10 cellular contexts compared by ENCODE assay signal in genomic region chr1:11061652-11062365, GRCh38. TPM values are rescaled to one million over a fixed set of nuclear protein-coding genes. Genes with fewer than 3 reads are reported as not detected.
A peak's percentile ranks its signal among the peaks of the same experiment; 100 is the strongest.
DNase-seq lines count a peak whose midpoint lies in the region; ATAC-seq, FAIRE-seq and TF ChIP-seq lines count a peak whose summit lies in the region.
"Had no signal": no experiment of that assay in that cellular context is flagged by ENCODE, and none has a peak within 500 bp of the region (broad histone marks: within the 10 kb centered on the region; RNA-seq: fewer than 3 reads in every experiment).

No MANE protein-coding gene starts in this region.

- H3K27ac Mint-ChIP-seq in progenitor cell of endocrine pancreas, result no peak overlapping the region

- H3K9me3 Mint-ChIP-seq in progenitor cell of endocrine pancreas (ENCODE audit: low read depth), result no peaks in the 10 kb centered on the region

- no peak overlapping the region for H2AFZ ChIP-seq in K562 (ENCODE audit: low read depth, low read length)

- FAIRE-seq in K562 (lab: Jason Lieb, UNC), result no peak

- no peak for TF ChIP-seq POLR2A in NB4 (IDR thresholded peaks at IDR 0.05; ENCODE audit: extremely low read depth, insufficient read length)
- TF ChIP-seq POLR2A in K562 (conservative IDR thresholded peaks at IDR 0.05), result no peak

- H3K9me1 ChIP-seq in K562 (ENCODE audit: control insufficient read depth, insufficient read depth, low read length), result no peaks in the 10 kb centered on the region

- peaks cover 10% of the 10 kb centered on the region for H3K4me1 Mint-ChIP-seq in progenitor cell of endocrine pancreas (ENCODE audit: low read depth)

- no peak for TF ChIP-seq EP300 in K562 (IDR thresholded peaks at IDR 0.05; ENCODE audit: low read length)

- 55% methylated on average over 5 of the region's 5 CpGs for whole genome bisulfite sequencing in K562 (ENCODE audit: insufficient coverage, low coverage, missing lambda C conversion rate)

- ATAC-seq in K562 (no peak), GM21737 (IDR thresholded peaks at IDR 0.05; ENCODE audit: unreplicated experiment) (no peak)

- DNase-seq in activated CD8-positive, alpha-beta memory T cell treated with anti-CD3 and anti-CD28 coated beads, Interleukin-2, amount 50 U/mL, for 48 hours, result peak; percentile 52
- DNase-seq in activated CD8-positive, alpha-beta memory T cell treated with anti-CD3 and anti-CD28 coated beads for 24 hours, result no peak
- DNase-seq in NB4 (ENCODE audit: low read depth) (peak; percentile 48), K562 (ENCODE audit: extremely low read depth in 1 of 4, low spot score in 3 of 4) (peak in 1 of 4 experiments; percentile 36), progenitor cell of endocrine pancreas (ENCODE audit: low spot score, unreplicated experiment) (no peak), cerebellar nuclear complex (lab: John Stamatoyannopoulos, UW) (no peak)
- DNase-seq in stimulated activated CD4-positive, alpha-beta T cell treated with anti-CD3 and anti-CD28 coated beads, Interleukin-4, amount 100 ng/mL, for 24 hours, result no peak
- DNase-seq: AML-193 had no signal

- H3K4me3 Mint-ChIP-seq in progenitor cell of endocrine pancreas (ENCODE audit: low read depth), result peak overlapping the region; percentile 19

- H4K20me1 ChIP-seq in K562 (replicated peaks; ENCODE audit: control insufficient read depth, insufficient read depth, low read length), result no peaks in the 10 kb centered on the region

- intact Hi-C loops in K562 (cut with micrococcal nuclease), result no loop called here

- H3K9ac ChIP-seq in K562 (ENCODE audit: insufficient read depth in 1 of 2, low read depth in 2 of 2, low read length in 2 of 2), result peak overlapping the region in 1 of 2 experiments; percentile 97; a peak in 1 of 4 replicates

- BruUV-seq in K562 (replicated peaks; lab: Mats Ljungman, UMichigan), result no TSS peak

- peak overlapping the region; percentile 43; the same call in 1 of the 2 replicates for H3K4me2 ChIP-seq in K562 (ENCODE audit: insufficient read depth, low read length)

- H3K36me3 ChIP-seq in K562 (ENCODE audit: control insufficient read depth, insufficient read depth, low read length), result peaks cover 67% of the 10 kb centered on the region; the same call in 2 of the 3 replicates

- peak in 1 of 2 experiments; percentile 19; a peak in 1 of 4 replicates for TF ChIP-seq RAD21 in K562 (CRISPR knock-in tag; conservative IDR thresholded peaks at IDR 0.05 in 1 of 2, IDR thresholded peaks at IDR 0.05 in 1 of 2)

- H3K4me1 ChIP-seq in K562 (replicated peaks in 1 of 2; ENCODE audit: control insufficient read depth in 2 of 2, insufficient read depth in 2 of 2, low read length in 2 of 2), result peaks cover 8 to 40% of the 10 kb centered on the region in 2 experiments; a peak in 4 of 5 replicates

- H3K27me3 Mint-ChIP-seq in progenitor cell of endocrine pancreas, result no peaks in the 10 kb centered on the region

- H3K4me3 ChIP-seq in NB4 (ENCODE audit: low read depth, low read length), result no peak overlapping the region
- H3K4me3 ChIP-seq in K562, result no peak overlapping the region

- no peak overlapping the region for H3K27ac ChIP-seq in K562 (ENCODE audit: extremely low read depth, low read depth, low read length)

- CTCF ChIA-PET in K562 (lab: Yijun Ruan, JAX; ENCODE audit: low intra/inter-chr PET ratio), result no interaction called here

- peaks cover 44% of the 10 kb centered on the region for H3K79me2 ChIP-seq in K562 (ENCODE audit: control insufficient read depth, insufficient read depth, low read length)

- no peaks in the 10 kb centered on the region for H3K27me3 ChIP-seq in K562 (ENCODE audit: control insufficient read depth in 2 of 2, insufficient read depth in 2 of 2, low read length in 2 of 2)

- in situ Hi-C loops in K562 (cut with MboI), result no loop called here

- POLR2A ChIA-PET in K562 (lab: Yijun Ruan, JAX), result interaction anchor here (0.8 to 3.5 kb wide), 6 partner anchors 9 to 18 kb away, joined by 3 to 11 read pairs (median 4); no protein-coding TSS in a partner anchor

- H3K36me3 Mint-ChIP-seq in progenitor cell of endocrine pancreas (ENCODE audit: insufficient read depth), result peaks cover 27% of the 10 kb centered on the region

- no peaks in the 10 kb centered on the region for H3K9me3 ChIP-seq in K562 (replicated peaks; ENCODE audit: control insufficient read depth, insufficient read depth, low read depth, low read length)

- no peak for TF ChIP-seq CTCF in NB4 (IDR thresholded peaks at IDR 0.05; ENCODE audit: low read depth, low read length)
- peak in 2 of 3 experiments; percentile 2 to 16; a peak in 1 of 6 replicates for TF ChIP-seq CTCF in K562 (IDR thresholded peaks at IDR 0.05 in 2 of 3, conservative IDR thresholded peaks at IDR 0.05 in 1 of 3; ENCODE audit: insufficient read depth in 2 of 3, low read depth in 1 of 3, low read length in 3 of 3)
- TF ChIP-seq CTCF in progenitor cell of endocrine pancreas (IDR thresholded peaks at IDR 0.05; ENCODE audit: unreplicated experiment), result no peak

RNA-seq across cellular contexts. Expression of gene SRM, which starts 2.0 kb away (rescaled TPM):
- 25.5 and 107 TPM in 2 replicates for total RNA-seq in K562 (2011; cell fraction: chromatin; rRNA removed; ENCODE audit: low replicate concordance)
- total RNA-seq in K562 (2011; cell fraction: nucleolus; rRNA removed), result 109 and 122 TPM in 2 replicates
- 64.7 and 103 TPM in 2 replicates for total RNA-seq in K562 (2011; cell fraction: nucleoplasm; rRNA removed)
- total RNA-seq in K562 (2014; rRNA removed) (93.2 and 164 TPM in 2 replicates), K562 (2014; rRNA removed; fragmentation: Illumina TruSeq; extraction: Trizol) (36.1 and 40.4 TPM in 2 replicates), K562 (2015; rRNA removed; fragmentation: Illumina TruSeq; extraction: Trizol) (82.5 and 95.0 TPM in 2 replicates), K562 (2021) (373 and 403 TPM in 2 replicates), progenitor cell of endocrine pancreas (62.6 and 64.6 TPM in 2 replicates)
- polyA plus RNA-seq in K562 (2011; rRNA removed) (51.5 and 53.4 TPM in 2 replicates), K562 (2014; fragmentation: Illumina TruSeq; extraction: Trizol) (296 and 340 TPM in 2 replicates), K562 (2014; fragmentation: Nextera tagmentation; extraction: Ambion mirVana) (10 to 100 TPM; 23.9 to 34.1 TPM), K562 (2014; rRNA removed) (143 and 176 TPM in 2 replicates)
- 100 and 208 TPM in 2 replicates for polyA plus RNA-seq in K562 (2011; cell fraction: cytosol; rRNA removed)
- 62.9 and 103 TPM in 2 replicates for polyA plus RNA-seq in K562 (2011; cell fraction: nucleus; rRNA removed)
- 211 and 367 TPM in 2 replicates for polyA plus RNA-seq in K562 (2012)
- polyA minus RNA-seq in K562 (2011; rRNA and poly(A)+ RNA removed), result 55.4 and 73.9 TPM in 2 replicates
- polyA minus RNA-seq in K562 (2011; cell fraction: cytosol; rRNA and poly(A)+ RNA removed), result 241 and 294 TPM in 2 replicates
- 35.8 and 45.7 TPM in 2 replicates for polyA minus RNA-seq in K562 (2011; cell fraction: nucleus; rRNA and poly(A)+ RNA removed)

RNA-seq across cellular contexts. Expression of gene MASP2, which starts 14.8 kb away (rescaled TPM):
- total RNA-seq in K562 (2011; cell fraction: chromatin; rRNA removed; ENCODE audit: low replicate concordance), result 0.49 and 1.1 TPM in 2 replicates
- total RNA-seq in K562 (2011; cell fraction: nucleolus; rRNA removed), result 0.33 and 0.39 TPM in 2 replicates
- total RNA-seq in K562 (2011; cell fraction: nucleoplasm; rRNA removed), result 0.37 and 0.38 TPM in 2 replicates
- total RNA-seq in K562 (2014; rRNA removed) (0.08 TPM in 1 of 2 replicates, not detected in the other), K562 (2014; rRNA removed; fragmentation: Illumina TruSeq; extraction: Trizol) (0.07 TPM in 1 of 2 replicates, not detected in the other), K562 (2015; rRNA removed; fragmentation: Illumina TruSeq; extraction: Trizol) (not detected in 2 replicates), K562 (2021) (0.09 and 0.27 TPM in 2 replicates), progenitor cell of endocrine pancreas (not detected in 2 replicates)
- polyA plus RNA-seq in K562 (2011; rRNA removed) (0.03 TPM in 1 of 2 replicates, not detected in the other), K562 (2014; fragmentation: Illumina TruSeq; extraction: Trizol) (not detected in 2 replicates), K562 (2014; fragmentation: Nextera tagmentation; extraction: Ambion mirVana) (under 1 TPM; 0.01 to 0.06 TPM), K562 (2014; rRNA removed) (0.11 and 0.23 TPM in 2 replicates)
- 0.03 and 0.09 TPM in 2 replicates for polyA plus RNA-seq in K562 (2011; cell fraction: cytosol; rRNA removed)
- 0.14 and 0.28 TPM in 2 replicates for polyA plus RNA-seq in K562 (2011; cell fraction: nucleus; rRNA removed)
- polyA plus RNA-seq in K562 (2012), result 0.76 and 1.9 TPM in 2 replicates
- not detected in 2 replicates for polyA minus RNA-seq in K562 (2011; rRNA and poly(A)+ RNA removed)
- polyA minus RNA-seq in K562 (2011; cell fraction: cytosol; rRNA and poly(A)+ RNA removed), result not detected in 2 replicates
- 0.11 and 0.13 TPM in 2 replicates for polyA minus RNA-seq in K562 (2011; cell fraction: nucleus; rRNA and poly(A)+ RNA removed)
- total RNA-seq: smooth muscle cell had no signal

RNA-seq across cellular contexts. Expression of gene EXOSC10, which starts 37.9 kb away (rescaled TPM):
- total RNA-seq in K562 (2011; cell fraction: chromatin; rRNA removed; ENCODE audit: low replicate concordance), result 296 and 313 TPM in 2 replicates
- total RNA-seq in K562 (2011; cell fraction: nucleolus; rRNA removed), result 135 and 164 TPM in 2 replicates
- total RNA-seq in K562 (2011; cell fraction: nucleoplasm; rRNA removed), result 188 and 208 TPM in 2 replicates
- total RNA-seq in K562 (2014; rRNA removed) (123 and 125 TPM in 2 replicates), K562 (2014; rRNA removed; fragmentation: Illumina TruSeq; extraction: Trizol) (91.0 and 91.1 TPM in 2 replicates), K562 (2015; rRNA removed; fragmentation: Illumina TruSeq; extraction: Trizol) (114 and 115 TPM in 2 replicates), K562 (2021) (101 and 105 TPM in 2 replicates), progenitor cell of endocrine pancreas (95.4 and 104 TPM in 2 replicates)
- polyA plus RNA-seq in K562 (2011; rRNA removed) (93.8 and 94.1 TPM in 2 replicates), K562 (2014; fragmentation: Illumina TruSeq; extraction: Trizol) (121 and 146 TPM in 2 replicates), K562 (2014; fragmentation: Nextera tagmentation; extraction: Ambion mirVana) (10 to 100 TPM; 23.4 to 61.4 TPM), K562 (2014; rRNA removed) (130 and 150 TPM in 2 replicates)
- polyA plus RNA-seq in K562 (2011; cell fraction: cytosol; rRNA removed), result 72.7 and 82.6 TPM in 2 replicates
- polyA plus RNA-seq in K562 (2011; cell fraction: nucleus; rRNA removed), result 226 and 287 TPM in 2 replicates
- 75.0 and 77.2 TPM in 2 replicates for polyA plus RNA-seq in K562 (2012)
- 128 and 135 TPM in 2 replicates for polyA minus RNA-seq in K562 (2011; rRNA and poly(A)+ RNA removed)
- polyA minus RNA-seq in K562 (2011; cell fraction: cytosol; rRNA and poly(A)+ RNA removed), result 39.3 and 50.5 TPM in 2 replicates
- polyA minus RNA-seq in K562 (2011; cell fraction: nucleus; rRNA and poly(A)+ RNA removed), result 64.6 and 144 TPM in 2 replicates

RNA-seq across cellular contexts. Expression of gene TARDBP, which starts 49.4 kb away (rescaled TPM):
- total RNA-seq in K562 (2011; cell fraction: chromatin; rRNA removed; ENCODE audit: low replicate concordance), result 242 and 417 TPM in 2 replicates
- 197 and 216 TPM in 2 replicates for total RNA-seq in K562 (2011; cell fraction: nucleolus; rRNA removed)
- total RNA-seq in K562 (2011; cell fraction: nucleoplasm; rRNA removed), result 336 and 397 TPM in 2 replicates
- total RNA-seq in K562 (2014; rRNA removed), result 129 TPM in 2 replicates
- total RNA-seq in K562 (2014; rRNA removed; fragmentation: Illumina TruSeq; extraction: Trizol), result 176 and 198 TPM in 2 replicates
- total RNA-seq in K562 (2015; rRNA removed; fragmentation: Illumina TruSeq; extraction: Trizol), result 206 and 220 TPM in 2 replicates
- 211 and 243 TPM in 2 replicates for total RNA-seq in K562 (2021)
- 220 and 244 TPM in 2 replicates for polyA plus RNA-seq in K562 (2011; rRNA removed)
- polyA plus RNA-seq in K562 (2011; cell fraction: cytosol; rRNA removed), result 83.0 and 130 TPM in 2 replicates
- 341 and 531 TPM in 2 replicates for polyA plus RNA-seq in K562 (2011; cell fraction: nucleus; rRNA removed)
- 176 and 348 TPM in 2 replicates for polyA plus RNA-seq in K562 (2012)
- polyA plus RNA-seq in K562 (2014; fragmentation: Illumina TruSeq; extraction: Trizol), result 358 and 487 TPM in 2 replicates
- 100 to 1,000 TPM; 122 to 285 TPM for polyA plus RNA-seq in K562 (2014; fragmentation: Nextera tagmentation; extraction: Ambion mirVana)
- polyA plus RNA-seq in K562 (2014; rRNA removed), result 403 and 515 TPM in 2 replicates
- 180 and 229 TPM in 2 replicates for polyA minus RNA-seq in K562 (2011; rRNA and poly(A)+ RNA removed)
- polyA minus RNA-seq in K562 (2011; cell fraction: cytosol; rRNA and poly(A)+ RNA removed), result 96.8 and 129 TPM in 2 replicates
- 160 and 216 TPM in 2 replicates for polyA minus RNA-seq in K562 (2011; cell fraction: nucleus; rRNA and poly(A)+ RNA removed)
- total RNA-seq in progenitor cell of endocrine pancreas, result 197 and 199 TPM in 2 replicates

Comparison
In these comparisons a context has a peak if more than half of its experiments do, and no peak if none do; other contexts are left out.
1. DNase-seq: peak in activated CD8-positive, alpha-beta memory T cell treated with anti-CD3 and anti-CD28 coated beads, Interleukin-2, amount 50 U/mL, for 48 hours (single experiment) and NB4 (single experiment); none in activated CD8-positive, alpha-beta memory T cell treated with anti-CD3 and anti-CD28 coated beads for 24 hours (single experiment), progenitor cell of endocrine pancreas (single experiment), cerebellar nuclear complex (0 of 2) and stimulated activated CD4-positive, alpha-beta T cell treated with anti-CD3 and anti-CD28 coated beads, Interleukin-4, amount 100 ng/mL, for 24 hours (single experiment).
2. CTCF ChIP-seq: peak in K562 (2 of 3); none in NB4 (single experiment) and progenitor cell of endocrine pancreas (single experiment).